13 cellular contexts compared by ENCODE assay signal in genomic region chr4:56619160-56619559, GRCh38.
A peak's percentile ranks its signal among the peaks of the same experiment; 100 is the strongest.
DNase-seq lines count a peak whose midpoint lies in the region; ATAC-seq and TF ChIP-seq lines count a peak whose summit lies in the region.
"Had no signal": no experiment of that assay in that cellular context is flagged by ENCODE, and none has a peak within 500 bp of the region (broad histone marks: within the 10 kb centered on the region; RNA-seq: fewer than 3 reads in every experiment).

No MANE protein-coding gene starts in this region.

- POLR2A ChIA-PET in AG04450 (lab: Yijun Ruan, JAX) = interaction anchor here (0.8 to 1.7 kb wide), 3 partner anchors 13 to 23 kb away, joined by 4 to 7 read pairs (median 4); no protein-coding TSS in a partner anchor
- POLR2A ChIA-PET in PC-9 (lab: Charles Lee; ENCODE audit: unreplicated experiment) = interaction anchor here (0.6 kb wide), 1 partner anchor 1270 kb away, joined by 6 read pairs; no protein-coding TSS in a partner anchor

- H3K4me3 ChIP-seq in AG04450 (ENCODE audit: low read depth, low read length) (no peak overlapping the region), cardiac fibroblast (replicated peaks in 1 of 2; ENCODE audit: low read depth in 2 of 2, low read length in 2 of 2) (no peak overlapping the region), PC-9 (no peak overlapping the region)
- H3K4me3 ChIP-seq: SJSA1, transverse colon had no signal

- H3K27ac ChIP-seq in AG04450 (ENCODE audit: low read depth, low read length) (no peak overlapping the region), PC-9 (no peak overlapping the region)
- H3K27ac ChIP-seq: SJSA1, transverse colon had no signal

- no peak overlapping the region for H2AFZ ChIP-seq in PC-9

- H3K9me3 ChIP-seq in AG04450 (ENCODE audit: control insufficient read depth, insufficient read depth, low read length) = no peaks in the 10 kb centered on the region
- no peaks in the 10 kb centered on the region for H3K9me3 ChIP-seq in PC-9 (ENCODE audit: insufficient read depth, low read depth)
- H3K9me3 ChIP-seq: SJSA1 had no signal

- no peaks in the 10 kb centered on the region for H3K9me2 ChIP-seq in PC-9 (ENCODE audit: insufficient read depth)

- H3K4me1 ChIP-seq in PC-9 (replicated peaks; ENCODE audit: insufficient read depth) = no peaks in the 10 kb centered on the region

- TF ChIP-seq CTCF in AG04450 (IDR thresholded peaks at IDR 0.05; ENCODE audit: low read depth, low read length) (peak; percentile 28; the same call in 1 of the 2 replicates), cardiac fibroblast (IDR thresholded peaks at IDR 0.05; ENCODE audit: low read depth, low read length) (no peak), PC-9 (conservative IDR thresholded peaks at IDR 0.05) (no peak)

- DNase-seq in AG04450 (ENCODE audit: low read depth, low spot score) (no peak), LHCN-M2 (ENCODE audit: low read depth) (peak; percentile 46), cardiac fibroblast (ENCODE audit: low read depth in 2 of 2) (peak; percentile 12 to 26), cardiac septum (ENCODE audit: low spot score) (no peak), UCSD-AML1 (lab: John Stamatoyannopoulos, UW; ENCODE audit: unreplicated experiment) (no peak), PC-9 (no peak), NOMO-1 treated with DMSO at 0.1 percent for 48 hours (lab: John Stamatoyannopoulos, UW; ENCODE audit: unreplicated experiment) (no peak)
- DNase-seq: CD8-positive, alpha-beta T cell; NCI-H146; stimulated activated CD4-positive, alpha-beta T cell treated with anti-CD3 and anti-CD28 coated beads, Interleukin-4, amount 100 ng/mL, for 4 hours; transverse colon had no signal

- H3K79me2 ChIP-seq in PC-9 (ENCODE audit: low read depth) = no peaks in the 10 kb centered on the region

- ATAC-seq in GM19035 (IDR thresholded peaks at IDR 0.05; ENCODE audit: unreplicated experiment) = peak; percentile 77
- ATAC-seq: CD8-positive, alpha-beta T cell had no signal

- H3F3A ChIP-seq in PC-9 (ENCODE audit: insufficient read depth, low read depth) = no peaks in the 10 kb centered on the region

- no peak overlapping the region for H3K4me2 ChIP-seq in PC-9

- H4K20me1 ChIP-seq in PC-9 (ENCODE audit: insufficient read depth) = no peaks in the 10 kb centered on the region

- no peaks in the 10 kb centered on the region for H3K36me3 ChIP-seq in PC-9 (ENCODE audit: low read depth)
- H3K36me3 ChIP-seq: SJSA1, transverse colon had no signal

- CTCF ChIA-PET in AG04450 (lab: Charles Lee) (interaction anchor here (0.5 to 1.9 kb wide), 11 partner anchors 9 to 419 kb away, joined by 3 to 21 read pairs (median 5); no protein-coding TSS in a partner anchor), PC-9 (lab: Charles Lee) (interaction anchor here (0.6 kb wide), 1 partner anchor 23 kb away, joined by 19 read pairs; no protein-coding TSS in a partner anchor)

- BruUV-seq in PC-9 (replicated peaks; lab: Mats Ljungman, UMichigan) = no TSS peak

- H3K27me3 ChIP-seq in AG04450 (ENCODE audit: control insufficient read depth, insufficient read depth, low read length) (peaks cover 5% of the 10 kb centered on the region), PC-9 (ENCODE audit: insufficient read depth, low read depth) (no peaks in the 10 kb centered on the region)
- H3K27me3 ChIP-seq: SJSA1 had no signal

- intact Hi-C loops in cardiac septum (cut with DNase I) = no loop called here
- intact Hi-C loops in PC-9 (cut with micrococcal nuclease; ENCODE audit: unreplicated experiment) = no loop called here

Comparison
In these comparisons a context has a peak if more than half of its experiments do, and no peak if none do; other contexts are left out.
1. DNase-seq: peak in LHCN-M2 (single experiment) and cardiac fibroblast (2 of 2); none in AG04450 (single experiment), cardiac septum (single experiment), UCSD-AML1 (single experiment), PC-9 (0 of 2) and NOMO-1 treated with DMSO at 0.1 percent for 48 hours (single experiment).